In the genomic region with DNA sequence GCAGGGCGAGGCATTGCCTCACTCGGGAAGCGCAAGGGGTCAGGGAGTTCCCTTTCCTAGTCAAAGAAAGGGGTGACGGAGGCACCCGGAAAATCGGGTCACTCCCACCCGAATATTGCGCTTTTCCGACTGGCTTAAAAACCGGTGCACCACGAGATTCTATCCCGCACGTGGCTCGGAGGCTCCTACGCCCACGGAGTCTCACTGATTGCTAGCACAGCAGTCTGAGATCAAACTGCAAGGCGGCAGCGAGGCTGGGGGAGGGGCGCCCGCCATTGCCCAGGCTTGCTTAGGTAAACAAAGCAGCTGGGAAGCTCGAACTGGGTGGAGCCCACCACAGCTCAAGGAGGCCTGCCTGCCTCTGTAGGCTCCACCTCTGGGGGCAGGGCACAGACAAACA, we compare ENCODE assay signal across 9 cellular contexts. TPM values are rescaled to one million over a fixed set of nuclear protein-coding genes. Genes with fewer than 3 reads are reported as not detected.
"Had no signal": no experiment of that assay in that cellular context is flagged by ENCODE, and none has a peak within 500 bp of the region (broad histone marks: within the 10 kb centered on the region; RNA-seq: fewer than 3 reads in every experiment).

No MANE protein-coding gene starts in this region.

RNA-seq across cellular contexts. Expression of gene C6orf58, which starts 16.5 kb away (rescaled TPM):
- total RNA-seq: activated B cell treated with CpG ODN at 0.5 μM for 24 hours; activated CD4-positive, alpha-beta memory T cell treated with anti-CD3 and anti-CD28 coated beads, Interleukin-2, amount 10 ng/mL, durations not matched to agents 7 days and 5 days; activated CD8-positive, alpha-beta memory T cell treated with anti-CD3 and anti-CD28 coated beads, Interleukin-2, amount 10 ng/mL, durations not matched to agents 7 days and 5 days; bronchial epithelial cell; MCF 10A; NCI-H460; OCI-LY7; PC-9; SJSA1 had no signal
